In genomic region chr16:88491560-88492310, GRCh38 we compare ENCODE assay signal across 13 cellular contexts.
"Had no signal": no experiment of that assay in that cellular context is flagged by ENCODE, and none has a peak within 500 bp of the region (broad histone marks: within the 10 kb centered on the region; RNA-seq: fewer than 3 reads in every experiment).

No MANE protein-coding gene starts in this region.

- H3K27ac ChIP-seq: epithelial cell of prostate, hepatocyte had no signal

- ATAC-seq: activated T-cell treated with anti-CD3 and anti-CD28 coated beads, Interleukin-2, amount 50 U/mL, for 4 hours; effector memory CD8-positive, alpha-beta T cell; stimulated activated naive CD8-positive, alpha-beta T cell treated with anti-CD3 and anti-CD28 coated beads, Interleukin-15, Interleukin-2, amounts not matched to agents 100 U/mL and 50 U/mL, for 24 hours had no signal

- H3K27ac Mint-ChIP-seq: activated naive CD8-positive, alpha-beta T cell treated with anti-CD3 and anti-CD28 coated beads, Interleukin-2, amount 10 ng/mL, durations not matched to agents 7 days and 5 days; dendritic cell treated with granulocyte-macrophage colony-stimulating factor and Interleukin-4, amounts not matched to agents 40 ng/mL and 50 ng/mL, for 4 days had no signal

- H3K4me3 Mint-ChIP-seq: activated naive CD8-positive, alpha-beta T cell treated with anti-CD3 and anti-CD28 coated beads, Interleukin-2, amount 10 ng/mL, durations not matched to agents 7 days and 5 days; activated T-cell treated with anti-CD3 and anti-CD28 coated beads, Interleukin-2, amount 50 U/mL, for 4 hours; dendritic cell treated with granulocyte-macrophage colony-stimulating factor and Interleukin-4, amounts not matched to agents 40 ng/mL and 50 ng/mL, for 4 days; effector memory CD8-positive, alpha-beta T cell had no signal

- H3K36me3 Mint-ChIP-seq: activated naive CD8-positive, alpha-beta T cell treated with anti-CD3 and anti-CD28 coated beads, Interleukin-2, amount 10 ng/mL, durations not matched to agents 7 days and 5 days had no signal

- H3K27me3 ChIP-seq: hepatocyte had no signal

- DNase-seq: activated gamma-delta T cell; activated naive CD8-positive, alpha-beta T cell treated with anti-CD3 and anti-CD28 coated beads, Interleukin-2, amount 10 ng/mL, durations not matched to agents 7 days and 5 days; activated T-cell treated with anti-CD3 and anti-CD28 coated beads, Interleukin-2, amount 50 U/mL, for 4 hours; anterior cingulate cortex; cerebellar nuclear complex; effector memory CD8-positive, alpha-beta T cell; kidney; stimulated activated CD4-positive, alpha-beta T cell treated with anti-CD3 and anti-CD28 coated beads, Interleukin-2, amount 100 ng/mL, for 48 hours; stimulated activated naive CD8-positive, alpha-beta T cell treated with anti-CD3 and anti-CD28 coated beads, Interleukin-15, Interleukin-2, amounts not matched to agents 100 U/mL and 50 U/mL, for 24 hours; T-helper 1 cell had no signal

- H3K27me3 Mint-ChIP-seq: activated naive CD8-positive, alpha-beta T cell treated with anti-CD3 and anti-CD28 coated beads, Interleukin-2, amount 10 ng/mL, durations not matched to agents 7 days and 5 days; effector memory CD8-positive, alpha-beta T cell had no signal

- H3K4me1 Mint-ChIP-seq: activated naive CD8-positive, alpha-beta T cell treated with anti-CD3 and anti-CD28 coated beads, Interleukin-2, amount 10 ng/mL, durations not matched to agents 7 days and 5 days had no signal

- H3K9me3 Mint-ChIP-seq: activated naive CD8-positive, alpha-beta T cell treated with anti-CD3 and anti-CD28 coated beads, Interleukin-2, amount 10 ng/mL, durations not matched to agents 7 days and 5 days; activated T-cell treated with anti-CD3 and anti-CD28 coated beads, Interleukin-2, amount 50 U/mL, for 4 hours; dendritic cell treated with granulocyte-macrophage colony-stimulating factor and Interleukin-4, amounts not matched to agents 40 ng/mL and 50 ng/mL, for 4 days; effector memory CD8-positive, alpha-beta T cell had no signal

- H3K4me3 ChIP-seq: hepatocyte had no signal
